In genomic region chr1:85313888-85314696, GRCh38 we compare ENCODE assay signal across 12 cellular contexts. TPM values are rescaled to one million over a fixed set of nuclear protein-coding genes. Genes with fewer than 3 reads are reported as not detected.
A peak's percentile ranks its signal among the peaks of the same experiment; 100 is the strongest.
DNase-seq lines count a peak whose midpoint lies in the region; ATAC-seq, FAIRE-seq and TF ChIP-seq lines count a peak whose summit lies in the region.
"Had no signal": no experiment of that assay in that cellular context is flagged by ENCODE, and none has a peak within 500 bp of the region (broad histone marks: within the 10 kb centered on the region; RNA-seq: fewer than 3 reads in every experiment).

No MANE protein-coding gene starts in this region.

- H3K9me3 Mint-ChIP-seq in astrocyte (ENCODE audit: unreplicated experiment), result no peaks in the 10 kb centered on the region
- H3K9me3 Mint-ChIP-seq: naive thymus-derived CD8-positive, alpha-beta T cell had no signal

- H3K27ac Mint-ChIP-seq in astrocyte (ENCODE audit: unreplicated experiment), result peak overlapping the region; percentile 95

- peak; percentile 91 for DNase-seq in HT1080 (ENCODE audit: low read depth)
- DNase-seq in astrocyte (ENCODE audit: low read depth), result peak; percentile 95
- DNase-seq in iris pigment epithelial cell (ENCODE audit: low read depth), result peak; percentile 95
- DNase-seq in thyroid gland, result peak in 1 of 2 donors; percentile 15
- no peak for DNase-seq in NK-92 treated with Interleukin-12 subunit alpha and Interleukin-12 subunit beta, amount 100 ng/mL, for 24 hours (lab: John Stamatoyannopoulos, UW)
- DNase-seq in GDM1 (lab: John Stamatoyannopoulos, UW), result no peak
- no peak for DNase-seq in NCI-H2081 treated with DMSO at 0.1 percent for 48 hours (lab: John Stamatoyannopoulos, UW)
- DNase-seq: activated CD4-positive, alpha-beta T cell treated with anti-CD3 and anti-CD28 coated beads for 1 hour; effector CD8-positive, alpha-beta T cell; naive thymus-derived CD8-positive, alpha-beta T cell; NCI-H1436 had no signal

- no peaks in the 10 kb centered on the region for H3K79me2 ChIP-seq in astrocyte (ENCODE audit: insufficient read depth, low read length)

- H3K27ac ChIP-seq in astrocyte (ENCODE audit: low read depth, low read length) (peak overlapping the region; percentile 92), thyroid gland (peak overlapping the region in 2 of 3 donors; percentile 43 to 55)

- WGBS in thyroid gland, 2 donors, result 39 to 45% methylated on average over 3 of the region's 3 CpGs

- H3K4me3 ChIP-seq in astrocyte (ENCODE audit: insufficient read depth, low read depth, low read length), result peak overlapping the region; percentile 15
- H3K4me3 ChIP-seq in thyroid gland (replicated peaks in 1 of 3), result no peak overlapping the region

- TF ChIP-seq CTCF in astrocyte (IDR thresholded peaks at IDR 0.05; ENCODE audit: insufficient read depth, low read depth, low read length) (no peak), thyroid gland (IDR thresholded peaks at IDR 0.05) (no peak)

- H3K9me3 ChIP-seq in astrocyte (ENCODE audit: insufficient read depth, low read depth, low read length) (no peaks in the 10 kb centered on the region), thyroid gland (no peaks in the 10 kb centered on the region)

- H2AFZ ChIP-seq in astrocyte (ENCODE audit: low read depth, low read length), result no peak overlapping the region

- H3K27me3 ChIP-seq in astrocyte (ENCODE audit: insufficient read depth, low read length) (no peaks in the 10 kb centered on the region), thyroid gland (no peaks in the 10 kb centered on the region)

- peak overlapping the region; percentile 74 for H3K9ac ChIP-seq in astrocyte (ENCODE audit: low read length)

- H3K36me3 ChIP-seq in astrocyte (ENCODE audit: insufficient read depth, low read length) (no peaks in the 10 kb centered on the region), thyroid gland (no peaks in the 10 kb centered on the region)

- no peak overlapping the region for H3K4me3 Mint-ChIP-seq in astrocyte (ENCODE audit: unreplicated experiment)
- H3K4me3 Mint-ChIP-seq: naive thymus-derived CD8-positive, alpha-beta T cell had no signal

- H3K27me3 Mint-ChIP-seq in astrocyte (ENCODE audit: low read depth, unreplicated experiment), result no peaks in the 10 kb centered on the region

- peak overlapping the region; percentile 51 for H3K4me2 ChIP-seq in astrocyte (ENCODE audit: low read length)

- no peak for TF ChIP-seq POLR2A in thyroid gland (IDR thresholded peaks at IDR 0.05)

- peaks cover 54% of the 10 kb centered on the region for H3K4me1 Mint-ChIP-seq in astrocyte (ENCODE audit: low read depth, unreplicated experiment)
- H3K4me1 Mint-ChIP-seq: naive thymus-derived CD8-positive, alpha-beta T cell had no signal

- intact Hi-C loops in thyroid gland (cut with DNase I), result no loop called here

- H3K4me1 ChIP-seq in astrocyte (ENCODE audit: insufficient read depth, low read length) (peaks cover 43% of the 10 kb centered on the region), thyroid gland (peaks cover 7 to 14% of the 10 kb centered on the region in 2 donors)

- peaks cover 7% of the 10 kb centered on the region for H3K36me3 Mint-ChIP-seq in astrocyte (ENCODE audit: low read depth, unreplicated experiment)
- H3K36me3 Mint-ChIP-seq: naive thymus-derived CD8-positive, alpha-beta T cell had no signal

- peak; percentile 71 for FAIRE-seq in astrocyte (lab: Jason Lieb, UNC)

- H4K20me1 ChIP-seq in astrocyte (ENCODE audit: insufficient read depth, low read length), result no peaks in the 10 kb centered on the region

- ATAC-seq in GM21723 (IDR thresholded peaks at IDR 0.05; ENCODE audit: unreplicated experiment), result no peak
- ATAC-seq: naive thymus-derived CD8-positive, alpha-beta T cell had no signal

RNA-seq across cellular contexts. Expression of gene BCL10, which starts 37.7 kb away (rescaled TPM):
- 18.4 and 20.3 TPM in 2 replicates for total RNA-seq in HT1080 (2014; rRNA removed; shearing (Covaris generic))
- 32.0 and 39.0 TPM in 2 replicates for polyA plus RNA-seq in HT1080 (2015; cell fraction: cytosol; rRNA removed)
- polyA plus RNA-seq in HT1080 (2015; cell fraction: nucleus; rRNA removed), result 27.5 and 28.3 TPM in 2 replicates
- total RNA-seq in astrocyte (36.4 and 38.4 TPM in 2 replicates), thyroid gland (10 to 100 TPM; 13.6 to 28.5 (median 15.1) TPM)

RNA-seq across cellular contexts. Expression of gene C1orf52, which starts 54.6 kb away (rescaled TPM):
- total RNA-seq in HT1080 (2014; rRNA removed; shearing (Covaris generic)), result 28.9 and 41.9 TPM in 2 replicates
- 20.0 and 22.1 TPM in 2 replicates for polyA plus RNA-seq in HT1080 (2015; cell fraction: cytosol; rRNA removed)
- polyA plus RNA-seq in HT1080 (2015; cell fraction: nucleus; rRNA removed), result 31.0 and 34.7 TPM in 2 replicates
- total RNA-seq in astrocyte (42.4 and 44.5 TPM in 2 replicates), thyroid gland (10 to 100 TPM in 3 of 4 donors, 1 to 10 TPM in 1; 9.0 to 28.7 (median 17.5) TPM)

Comparison
In these comparisons a context has a peak if more than half of its experiments do, and no peak if none do; other contexts are left out.
1. DNase-seq: peak in HT1080 (single experiment), astrocyte (single experiment) and iris pigment epithelial cell (single experiment); none in NK-92 treated with Interleukin-12 subunit alpha and Interleukin-12 subunit beta, amount 100 ng/mL, for 24 hours (single experiment), GDM1 (single experiment) and NCI-H2081 treated with DMSO at 0.1 percent for 48 hours (single experiment).